Comparison of ENCODE assay signal across 9 cellular contexts in genomic region chr10:120457431-120458172, GRCh38. TPM values are rescaled to one million over a fixed set of nuclear protein-coding genes. Genes with fewer than 3 reads are reported as not detected.
DNase-seq lines count a peak whose midpoint lies in the region; ATAC-seq and TF ChIP-seq lines count a peak whose summit lies in the region.
"Had no signal": no experiment of that assay in that cellular context is flagged by ENCODE, and none has a peak within 500 bp of the region (broad histone marks: within the 10 kb centered on the region; RNA-seq: fewer than 3 reads in every experiment).

No MANE protein-coding gene starts in this region.

- WGBS in psoas muscle, 3 donors = 9 to 10% (median 9%) methylated on average over 49 to 52 of the region's 52 CpGs

- peaks cover 4% of the 10 kb centered on the region for H3K4me1 ChIP-seq in BE2C
- peaks cover 56% of the 10 kb centered on the region for H3K4me1 ChIP-seq in SJSA1 (replicated peaks)
- H3K4me1 ChIP-seq in psoas muscle = no peaks in the 10 kb centered on the region

- intact Hi-C loops in psoas muscle (cut with DNase I) = no loop called here

- ATAC-seq in psoas muscle (no peak), GM18858 (IDR thresholded peaks at IDR 0.05; ENCODE audit: unreplicated experiment) (no peak), HG03571 (IDR thresholded peaks at IDR 0.05; ENCODE audit: unreplicated experiment) (no peak)

- DNase-seq in BE2C (no peak), SJSA1 (ENCODE audit: low read depth in 1 of 2, low spot score in 2 of 2) (no peak), psoas muscle (no peak), SKM-1 (lab: John Stamatoyannopoulos, UW; ENCODE audit: unreplicated experiment) (no peak), NCI-H526 (lab: John Stamatoyannopoulos, UW) (no peak)

- TF ChIP-seq CTCF in BE2C (IDR thresholded peaks at IDR 0.05; ENCODE audit: low read depth, low read length) (no peak), psoas muscle (IDR thresholded peaks at IDR 0.05) (no peak)

- H3K36me3 ChIP-seq in BE2C (no peaks in the 10 kb centered on the region), SJSA1 (no peaks in the 10 kb centered on the region), psoas muscle (ENCODE audit: insufficient read depth in 1 of 2, low read depth in 1 of 2) (no peaks in the 10 kb centered on the region)

- H3K9me3 ChIP-seq in BE2C (no peaks in the 10 kb centered on the region), SJSA1 (replicated peaks) (no peaks in the 10 kb centered on the region), psoas muscle (no peaks in the 10 kb centered on the region)
- H3K9me3 ChIP-seq: body of pancreas had no signal

- H3K27me3 ChIP-seq in BE2C (peaks cover 6% of the 10 kb centered on the region), SJSA1 (replicated peaks) (peaks cover 5% of the 10 kb centered on the region; the same call in 1 of the 2 replicates), psoas muscle (ENCODE audit: insufficient read depth in 3 of 3, low read length in 2 of 3) (peaks cover 0 to 48% (median 22%) of the 10 kb centered on the region in 3 donors)

- H3K4me3 ChIP-seq in BE2C (ENCODE audit: low read depth, low read length) = peak overlapping the region; percentile 64
- peak overlapping the region; percentile 69 for H3K4me3 ChIP-seq in SJSA1
- H3K4me3 ChIP-seq in iPS-11a (ENCODE audit: low read depth, low read length) = peak overlapping the region; percentile 29
- peak overlapping the region; percentile 47 for H3K4me3 ChIP-seq in psoas muscle
- H3K4me3 ChIP-seq: body of pancreas had no signal

- peak overlapping the region; percentile 54 for H3K27ac ChIP-seq in SJSA1
- H3K27ac ChIP-seq in psoas muscle = no peak overlapping the region
- H3K27ac ChIP-seq: body of pancreas had no signal

RNA-seq across cellular contexts. Expression of gene PLPP4, which starts 0.6 kb away (rescaled TPM):
- polyA plus RNA-seq in BE2C (2012; ENCODE audit: insufficient read depth, insufficient read length, low read depth) = 3.8 TPM
- total RNA-seq in SJSA1 (2014; rRNA removed; shearing (Covaris generic)) = 12.5 and 13.8 TPM in 2 replicates
- not detected for total RNA-seq in psoas muscle
- not detected for polyA plus RNA-seq in psoas muscle

Comparison
In these comparisons a context has a peak if more than half of its experiments do, and no peak if none do; other contexts are left out.
1. RNA of gene PLPP4, which starts 0.6 kb away (total RNA-seq): 12.5 to 13.8 TPM in SJSA1; not detected in psoas muscle; every median in the first group is over 10 times any median in the second.
2. Peak in every context shown above with its lines, with median percentiles within 50 percentile points of each other: H3K4me3 ChIP-seq.